Comparison of ENCODE assay signal across 11 cellular contexts in the genomic region with DNA sequence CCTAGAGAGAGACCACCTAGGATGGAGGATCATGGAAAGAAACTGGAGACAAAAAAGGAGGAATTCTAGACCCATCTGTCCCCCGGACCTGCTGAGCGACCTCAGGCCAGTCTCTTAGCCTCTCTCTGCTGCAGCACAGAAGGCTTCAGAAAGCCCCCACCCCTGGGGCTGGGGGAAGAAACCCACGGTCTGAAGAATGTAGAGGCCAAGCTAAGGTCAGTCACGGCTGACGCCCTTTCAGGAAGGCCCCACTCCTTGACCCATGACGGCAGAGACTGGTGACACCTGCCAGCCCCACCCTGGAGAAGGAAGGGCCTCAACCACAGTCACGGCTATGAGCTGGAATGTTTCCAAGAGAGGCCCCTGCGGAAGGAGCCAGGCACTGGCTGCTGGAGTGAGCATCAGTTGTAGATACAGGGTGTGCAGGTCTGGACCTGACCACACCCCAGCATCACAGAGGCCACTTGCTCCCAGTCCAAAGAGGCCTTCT.
DNase-seq lines count a peak whose midpoint lies in the region; ATAC-seq and TF ChIP-seq lines count a peak whose summit lies in the region.
"Had no signal": no experiment of that assay in that cellular context is flagged by ENCODE, and none has a peak within 500 bp of the region (broad histone marks: within the 10 kb centered on the region; RNA-seq: fewer than 3 reads in every experiment).

No MANE protein-coding gene starts in this region.

- H4K8ac ChIP-seq in mesenchymal stem cell (ENCODE audit: low read length): no peak overlapping the region

- no peak overlapping the region for H3K14ac ChIP-seq in mesenchymal stem cell (ENCODE audit: low read length in 2 of 2)

- no peak overlapping the region for H2AFZ ChIP-seq in mesenchymal stem cell (ENCODE audit: low read depth, low read length)

- H3K27me3 Mint-ChIP-seq in IgD-negative memory B cell (peaks cover 2% of the 10 kb centered on the region), endodermal cell (ENCODE audit: insufficient read depth) (no peaks in the 10 kb centered on the region), chondrocyte (ENCODE audit: low read depth) (no peaks in the 10 kb centered on the region)

- no peaks in the 10 kb centered on the region for H3K9me3 ChIP-seq in HEK293 (ENCODE audit: control insufficient read depth, insufficient read depth, low read depth, low read length)
- H3K9me3 ChIP-seq in mesenchymal stem cell (ENCODE audit: control insufficient read depth, low read length): no peaks in the 10 kb centered on the region
- no peaks in the 10 kb centered on the region for H3K9me3 ChIP-seq in endodermal cell (ENCODE audit: control insufficient read depth, low read length)
- H3K9me3 ChIP-seq: pancreas had no signal

- no peak for TF ChIP-seq CTCF in HEK293 (tag by site-specific recombination; IDR thresholded peaks at IDR 0.05)
- no peak for TF ChIP-seq CTCF in endodermal cell (conservative IDR thresholded peaks at IDR 0.05)
- TF ChIP-seq CTCF in chondrocyte (IDR thresholded peaks at IDR 0.05): no peak

- no peak overlapping the region for H3K4me2 ChIP-seq in mesenchymal stem cell (ENCODE audit: low read length, poor library complexity, severe bottlenecking)

- no peak overlapping the region for H2BK5ac ChIP-seq in mesenchymal stem cell (ENCODE audit: low read depth, low read length, poor library complexity, severe bottlenecking)

- no peaks in the 10 kb centered on the region for H3K36me3 ChIP-seq in HEK293 (ENCODE audit: control insufficient read depth in 2 of 2, insufficient read depth in 1 of 2, low read length in 2 of 2)
- no peaks in the 10 kb centered on the region for H3K36me3 ChIP-seq in mesenchymal stem cell (ENCODE audit: control insufficient read depth in 1 of 2, insufficient read depth in 2 of 2, low read depth in 1 of 2, low read length in 2 of 2)
- H3K36me3 ChIP-seq in endodermal cell (ENCODE audit: control insufficient read depth, insufficient read depth, low read length): peaks cover 17% of the 10 kb centered on the region
- H3K36me3 ChIP-seq: pancreas had no signal

- no peaks in the 10 kb centered on the region for H3K79me1 ChIP-seq in mesenchymal stem cell (replicated peaks; ENCODE audit: low read length, poor library complexity, severe bottlenecking)

- H2BK15ac ChIP-seq in mesenchymal stem cell (ENCODE audit: low read depth, poor library complexity, severe bottlenecking): no peak overlapping the region

- WGBS in mesenchymal stem cell: 61% methylated on average over 8 of the region's 8 CpGs
- 77 to 93% methylated on average over 6 to 8 of the region's 8 CpGs for WGBS in endodermal cell (ENCODE audit: insufficient coverage in 1 of 2, insufficient read length in 1 of 2), 2 experiments

- POLR2A ChIA-PET in HEK293 (lab: Yijun Ruan, JAX): no interaction called here

- H3K27me3 ChIP-seq in mesenchymal stem cell (ENCODE audit: control insufficient read depth in 1 of 2, insufficient read depth in 1 of 2, low read length in 2 of 2) (peaks cover 0 to 26% of the 10 kb centered on the region in 2 experiments), endodermal cell (ENCODE audit: control insufficient read depth, insufficient read depth, low read length, poor library complexity, severe bottlenecking) (no peaks in the 10 kb centered on the region)
- H3K27me3 ChIP-seq: pancreas had no signal

- H3K9me3 Mint-ChIP-seq in IgD-negative memory B cell (no peaks in the 10 kb centered on the region), endodermal cell (no peaks in the 10 kb centered on the region), chondrocyte (ENCODE audit: low read depth) (no peaks in the 10 kb centered on the region)

- H3K23ac ChIP-seq in mesenchymal stem cell (ENCODE audit: low read length in 2 of 2): no peak overlapping the region

- H4K91ac ChIP-seq in mesenchymal stem cell (ENCODE audit: low read length): no peak overlapping the region

- H3K36me3 Mint-ChIP-seq in IgD-negative memory B cell: peaks cover 1% of the 10 kb centered on the region
- H3K36me3 Mint-ChIP-seq in endodermal cell (ENCODE audit: low read depth): peaks cover 36% of the 10 kb centered on the region
- no peaks in the 10 kb centered on the region for H3K36me3 Mint-ChIP-seq in chondrocyte (ENCODE audit: low read depth)

- H3K9ac ChIP-seq in mesenchymal stem cell (ENCODE audit: low read length) (no peak overlapping the region), endodermal cell (ENCODE audit: extremely low read depth, low read length, poor library complexity, severe bottlenecking) (no peak overlapping the region)

- no peak overlapping the region for H2BK120ac ChIP-seq in mesenchymal stem cell (ENCODE audit: low read depth, low read length)

- H3K4ac ChIP-seq in mesenchymal stem cell (ENCODE audit: low read depth in 1 of 2, low read length in 2 of 2): no peak overlapping the region

- no peak overlapping the region for H3K18ac ChIP-seq in mesenchymal stem cell (ENCODE audit: low read depth in 1 of 2, low read length in 2 of 2)

- DNase-seq in retina (peak; percentile 19), NCI-H1048 (lab: John Stamatoyannopoulos, UW) (no peak), mesenchymal stem cell (no peak), endodermal cell (no peak), chondrocyte (ENCODE audit: low spot score) (no peak)
- DNase-seq: activated CD4-positive, alpha-beta T cell treated with anti-CD3 and anti-CD28 coated beads, Interleukin-2, amount 50 U/mL, for 48 hours; pancreas had no signal

- H3K4me3 ChIP-seq in HEK293 (ENCODE audit: low read depth, low read length) (no peak overlapping the region), mesenchymal stem cell (ENCODE audit: insufficient read depth in 1 of 2, low read depth in 1 of 2, low read length in 2 of 2) (no peak overlapping the region), endodermal cell (ENCODE audit: low read length) (no peak overlapping the region)
- H3K4me3 ChIP-seq: pancreas had no signal

- H3K4me1 Mint-ChIP-seq in IgD-negative memory B cell: peaks cover 42 to 57% (median 51%) of the 10 kb centered on the region in 3 donors
- peaks cover 4% of the 10 kb centered on the region for H3K4me1 Mint-ChIP-seq in endodermal cell
- H3K4me1 Mint-ChIP-seq in chondrocyte (ENCODE audit: low read depth): no peaks in the 10 kb centered on the region

- no peak overlapping the region for H2BK12ac ChIP-seq in mesenchymal stem cell (ENCODE audit: low read length in 2 of 2)

- H3K27ac ChIP-seq in HEK293 (ENCODE audit: extremely low read depth, low read depth, low read length) (no peak overlapping the region), mesenchymal stem cell (ENCODE audit: low read length, poor library complexity, severe bottlenecking) (no peak overlapping the region), endodermal cell (ENCODE audit: low read depth, low read length) (no peak overlapping the region)
- H3K27ac ChIP-seq: epithelial cell of prostate, pancreas had no signal

- peak; percentile 69 for ATAC-seq in GM18858 (IDR thresholded peaks at IDR 0.05; ENCODE audit: unreplicated experiment)

- H3K27ac Mint-ChIP-seq in IgD-negative memory B cell (peak overlapping the region; percentile 9 to 94 (median 46)), endodermal cell (no peak overlapping the region), chondrocyte (ENCODE audit: unreplicated experiment) (no peak overlapping the region)

- no peak overlapping the region for H2AK5ac ChIP-seq in mesenchymal stem cell (ENCODE audit: low read length, severe bottlenecking)

- CTCF ChIA-PET in HEK293 (lab: Yijun Ruan, JAX): no interaction called here

- H3K4me1 ChIP-seq in HEK293 (ENCODE audit: control insufficient read depth, insufficient read depth, low read length) (peaks cover 11% of the 10 kb centered on the region), mesenchymal stem cell (ENCODE audit: control insufficient read depth, insufficient read depth, low read depth, low read length) (peaks cover 11% of the 10 kb centered on the region), endodermal cell (ENCODE audit: control insufficient read depth, insufficient read depth, low read length) (peaks cover 4% of the 10 kb centered on the region)
- H3K4me1 ChIP-seq: pancreas had no signal

- H3K4me3 Mint-ChIP-seq in IgD-negative memory B cell (peak overlapping the region in 3 of 4 donors; percentile 3 to 75 (median 37)), endodermal cell (no peak overlapping the region), chondrocyte (ENCODE audit: unreplicated experiment) (no peak overlapping the region)

TF ChIP-seq in HEK293, 187 proteins besides CTCF, POLR2A, EP300 and RAD21 (continues in another document):
- TF ChIP-seq, protein P1, sequence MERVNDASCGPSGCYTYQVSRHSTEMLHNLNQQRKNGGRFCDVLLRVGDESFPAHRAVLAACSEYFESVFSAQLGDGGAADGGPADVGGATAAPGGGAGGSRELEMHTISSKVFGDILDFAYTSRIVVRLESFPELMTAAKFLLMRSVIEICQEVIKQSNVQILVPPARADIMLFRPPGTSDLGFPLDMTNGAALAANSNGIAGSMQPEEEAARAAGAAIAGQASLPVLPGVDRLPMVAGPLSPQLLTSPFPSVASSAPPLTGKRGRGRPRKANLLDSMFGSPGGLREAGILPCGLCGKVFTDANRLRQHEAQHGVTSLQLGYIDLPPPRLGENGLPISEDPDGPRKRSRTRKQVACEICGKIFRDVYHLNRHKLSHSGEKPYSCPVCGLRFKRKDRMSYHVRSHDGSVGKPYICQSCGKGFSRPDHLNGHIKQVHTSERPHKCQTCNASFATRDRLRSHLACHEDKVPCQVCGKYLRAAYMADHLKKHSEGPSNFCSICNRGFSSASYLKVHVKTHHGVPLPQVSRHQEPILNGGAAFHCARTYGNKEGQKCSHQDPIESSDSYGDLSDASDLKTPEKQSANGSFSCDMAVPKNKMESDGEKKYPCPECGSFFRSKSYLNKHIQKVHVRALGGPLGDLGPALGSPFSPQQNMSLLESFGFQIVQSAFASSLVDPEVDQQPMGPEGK (tag by site-specific recombination; IDR thresholded peaks at IDR 0.05): 0 out of 2 replicates have a peak, but pooled peaks have one; percentile 38
- no peak for TF ChIP-seq ZNF585B (tag by site-specific recombination; IDR thresholded peaks at IDR 0.05)
- TF ChIP-seq ZNF335 (tag by site-specific recombination; conservative IDR thresholded peaks at IDR 0.05): peak; percentile 25; the same call in 1 of the 2 replicates
- TF ChIP-seq ATF2 (tag by site-specific recombination; IDR thresholded peaks at IDR 0.05; ENCODE audit: low read depth): no peak
- TF ChIP-seq ZFHX2 (tag by site-specific recombination; conservative IDR thresholded peaks at IDR 0.05): 0 out of 2 replicates have a peak, but pooled peaks have one; percentile 29

Comparison
In these comparisons a context has a peak if more than half of its experiments do, and no peak if none do; other contexts are left out.
1. H3K27ac Mint-ChIP-seq: peak in IgD-negative memory B cell (3 of 3); none in endodermal cell (single experiment) and chondrocyte (single experiment).
2. H3K4me3 Mint-ChIP-seq: peak in IgD-negative memory B cell (3 of 4); none in endodermal cell (single experiment) and chondrocyte (single experiment).